ENCODE assay signal across 16 cellular contexts in the genomic region with DNA sequence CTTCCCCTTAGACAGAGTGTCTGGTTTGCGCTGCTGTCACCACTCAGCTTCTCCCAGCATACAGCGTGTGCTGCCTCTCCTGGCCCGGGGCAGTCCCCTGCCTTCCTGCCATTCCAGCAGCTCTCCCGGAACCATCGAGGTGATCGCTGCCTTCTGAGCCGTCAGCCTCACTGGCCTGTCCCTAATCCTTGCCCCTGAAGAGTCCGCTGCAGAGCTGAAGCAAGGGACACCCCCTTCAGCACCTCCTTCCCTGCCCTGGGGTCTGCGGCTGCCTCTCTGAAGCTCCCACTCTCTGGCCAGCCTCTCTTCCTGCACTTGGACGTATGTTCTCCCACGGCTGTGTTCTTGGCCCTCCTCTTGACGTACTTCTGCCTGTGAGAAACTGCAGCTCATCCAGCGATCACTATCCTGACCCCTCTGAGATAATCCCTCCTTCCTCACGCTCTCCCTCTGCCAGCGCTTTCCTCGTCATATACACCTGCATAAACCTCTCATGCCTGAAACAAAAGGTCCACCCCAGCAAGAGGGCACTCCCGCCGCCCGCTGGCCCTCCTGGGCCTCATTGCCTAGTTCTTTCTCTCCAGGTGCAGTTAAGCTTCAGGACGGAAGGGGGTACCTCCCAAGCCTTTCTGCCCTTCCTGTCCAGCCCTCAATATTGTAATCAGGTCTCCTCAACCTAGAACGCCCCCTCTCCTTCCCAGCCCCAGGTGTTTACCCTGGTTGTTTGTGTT.
DNase-seq lines count a peak whose midpoint lies in the region; ATAC-seq and TF ChIP-seq lines count a peak whose summit lies in the region.
"Had no signal": no experiment of that assay in that cellular context is flagged by ENCODE, and none has a peak within 500 bp of the region (broad histone marks: within the 10 kb centered on the region; RNA-seq: fewer than 3 reads in every experiment).

No MANE protein-coding gene starts in this region.

- CTCF ChIA-PET in CD4-positive, alpha-beta T cell (lab: Charles Lee): interaction anchor here (0.9 kb wide), 1 partner anchor 13 kb away, joined by 3 read pairs; no protein-coding TSS in a partner anchor

- no peaks in the 10 kb centered on the region for H3K9me3 Mint-ChIP-seq in CD4-positive, alpha-beta T cell
- no peaks in the 10 kb centered on the region for H3K9me3 Mint-ChIP-seq in endodermal cell

- H3K4me3 ChIP-seq in OCI-LY1 (ENCODE audit: low read depth, low read length, poor library complexity, severe bottlenecking) (no peak overlapping the region), endodermal cell (ENCODE audit: low read length) (no peak overlapping the region), lower lobe of right lung (no peak overlapping the region)
- H3K4me3 ChIP-seq: BLaER1 treated with 17β-estradiol and CSF1 and Interleukin-3, amounts not matched to agents 10 nM and 100 nM; esophagus muscularis mucosa; thoracic aorta had no signal

- no peak overlapping the region for H2AFZ ChIP-seq in OCI-LY1 (ENCODE audit: low read length)

- TF ChIP-seq CTCF in CD4-positive, alpha-beta T cell (IDR thresholded peaks at IDR 0.05): no peak
- TF ChIP-seq CTCF in OCI-LY1 (IDR thresholded peaks at IDR 0.05; ENCODE audit: low read length) (no peak), endodermal cell (conservative IDR thresholded peaks at IDR 0.05) (no peak), lower lobe of right lung (IDR thresholded peaks at IDR 0.05) (no peak)

- H3K27ac Mint-ChIP-seq in CD4-positive, alpha-beta T cell: peak overlapping the region; percentile 64
- peak overlapping the region; percentile 36 for H3K27ac Mint-ChIP-seq in endodermal cell

- no peaks in the 10 kb centered on the region for H3K9me3 ChIP-seq in CD4-positive, alpha-beta T cell (ENCODE audit: control insufficient read depth, low read length)
- H3K9me3 ChIP-seq in OCI-LY1 (ENCODE audit: low read length): no peaks in the 10 kb centered on the region
- H3K9me3 ChIP-seq in endodermal cell (ENCODE audit: control insufficient read depth, low read length): no peaks in the 10 kb centered on the region
- no peaks in the 10 kb centered on the region for H3K9me3 ChIP-seq in lower lobe of right lung
- H3K9me3 ChIP-seq: BLaER1 treated with 17β-estradiol and CSF1 and Interleukin-3, amounts not matched to agents 10 nM and 100 nM; esophagus muscularis mucosa; thoracic aorta had no signal

- H3K4me2 ChIP-seq in OCI-LY1 (ENCODE audit: low read length): no peak overlapping the region
- H3K4me2 ChIP-seq: BLaER1 treated with 17β-estradiol and CSF1 and Interleukin-3, amounts not matched to agents 10 nM and 100 nM had no signal

- DNase-seq in NCI-H1092 treated with DMSO at 0.1 percent for 48 hours (lab: John Stamatoyannopoulos, UW) (peak; percentile 35), NCI-H1092 (lab: John Stamatoyannopoulos, UW) (no peak), endodermal cell (peak; percentile 55), lower lobe of right lung (no peak)
- no peak for DNase-seq in CD4-positive, alpha-beta T cell
- DNase-seq: 8988T; DMS79 treated with DMSO at 0.1 percent for 48 hours; NCI-H187 treated with DMSO at 0.1 percent for 48 hours; NK-92 treated with Interleukin-12 subunit alpha and Interleukin-12 subunit beta, amount 100 ng/mL, for 24 hours; stimulated activated CD4-positive, alpha-beta T cell treated with anti-CD3 and anti-CD28 coated beads, Interleukin-4, amount 100 ng/mL, for 1 hour had no signal

- 89 to 90% methylated on average over 15 to 20 of the region's 21 CpGs for WGBS in endodermal cell (ENCODE audit: insufficient coverage in 1 of 2, insufficient read length in 1 of 2), 2 experiments

- intact Hi-C loops in CD4-positive, alpha-beta T cell (cut with DNase I, micrococcal nuclease): no loop called here
- intact Hi-C loops in lower lobe of right lung (cut with DNase I): no loop called here

- no peaks in the 10 kb centered on the region for H4K20me1 ChIP-seq in OCI-LY1 (ENCODE audit: insufficient read depth, low read length)

- peaks cover 85% of the 10 kb centered on the region for H3K4me1 ChIP-seq in OCI-LY1 (ENCODE audit: insufficient read depth, low read length, severe bottlenecking)
- H3K4me1 ChIP-seq in endodermal cell (ENCODE audit: control insufficient read depth, insufficient read depth, low read length): no peaks in the 10 kb centered on the region
- H3K4me1 ChIP-seq in lower lobe of right lung: no peaks in the 10 kb centered on the region

- H3F3A ChIP-seq in OCI-LY1 (ENCODE audit: insufficient read depth, low read length): 0 out of 2 replicates have a peak, but pooled peaks cover 3% of the 10 kb centered on the region

- no peak for ATAC-seq in CD4-positive, alpha-beta T cell (ENCODE audit: poor library complexity)
- ATAC-seq in HG03045 (IDR thresholded peaks at IDR 0.05; ENCODE audit: unreplicated experiment): no peak
- no peak for ATAC-seq in GM19324 (IDR thresholded peaks at IDR 0.05; ENCODE audit: low FRiP score, unreplicated experiment)
- ATAC-seq in lower lobe of right lung: no peak

- peaks cover 82% of the 10 kb centered on the region for H3K36me3 ChIP-seq in OCI-LY1 (ENCODE audit: insufficient read depth, low read length)
- peaks cover 6% of the 10 kb centered on the region for H3K36me3 ChIP-seq in endodermal cell (ENCODE audit: control insufficient read depth, insufficient read depth, low read length)
- H3K36me3 ChIP-seq in lower lobe of right lung: peaks cover 5% of the 10 kb centered on the region
- H3K36me3 ChIP-seq: thoracic aorta had no signal

- H3K27ac ChIP-seq in CD4-positive, alpha-beta T cell (ENCODE audit: low read depth, low read length): no peak overlapping the region
- H3K27ac ChIP-seq in OCI-LY1 (ENCODE audit: low read depth, low read length, poor library complexity, severe bottlenecking): peak overlapping the region; percentile 96
- H3K27ac ChIP-seq in endodermal cell (ENCODE audit: low read depth, low read length): no peak overlapping the region
- H3K27ac ChIP-seq in lower lobe of right lung: no peak overlapping the region
- H3K27ac ChIP-seq: BLaER1 treated with 17β-estradiol and CSF1 and Interleukin-3, amounts not matched to agents 10 nM and 100 nM; thoracic aorta had no signal

- POLR2A ChIA-PET in CD4-positive, alpha-beta T cell (lab: Charles Lee): interaction anchor here (1.3 kb wide), 1 partner anchor 10 kb away, joined by 4 read pairs; no protein-coding TSS in a partner anchor

- peak overlapping the region; percentile 11 for H3K4me3 Mint-ChIP-seq in CD4-positive, alpha-beta T cell
- H3K4me3 Mint-ChIP-seq in endodermal cell: no peak overlapping the region

- peaks cover 76% of the 10 kb centered on the region for H3K4me1 Mint-ChIP-seq in CD4-positive, alpha-beta T cell (ENCODE audit: low read depth)
- H3K4me1 Mint-ChIP-seq in endodermal cell: peaks cover 14% of the 10 kb centered on the region

- H3K9ac ChIP-seq in OCI-LY1 (ENCODE audit: low read length): no peak overlapping the region; the same call in 1 of the 2 replicates
- H3K9ac ChIP-seq in endodermal cell (ENCODE audit: extremely low read depth, low read length, poor library complexity, severe bottlenecking): no peak overlapping the region
- H3K9ac ChIP-seq: BLaER1 treated with 17β-estradiol and CSF1 and Interleukin-3, amounts not matched to agents 10 nM and 100 nM had no signal

- no peaks in the 10 kb centered on the region for H3K9me2 ChIP-seq in OCI-LY1 (ENCODE audit: low read depth, low read length)

- H3K27me3 Mint-ChIP-seq in CD4-positive, alpha-beta T cell: no peaks in the 10 kb centered on the region
- no peaks in the 10 kb centered on the region for H3K27me3 Mint-ChIP-seq in endodermal cell (ENCODE audit: insufficient read depth)

- no peaks in the 10 kb centered on the region for H3K27me3 ChIP-seq in CD4-positive, alpha-beta T cell (ENCODE audit: control insufficient read depth, insufficient read depth, low read length)
- H3K27me3 ChIP-seq in OCI-LY1 (ENCODE audit: insufficient read depth, low read length) (no peaks in the 10 kb centered on the region), endodermal cell (ENCODE audit: control insufficient read depth, insufficient read depth, low read length, poor library complexity, severe bottlenecking) (no peaks in the 10 kb centered on the region), lower lobe of right lung (ENCODE audit: low read depth) (no peaks in the 10 kb centered on the region)
- H3K27me3 ChIP-seq: BLaER1 treated with 17β-estradiol and CSF1 and Interleukin-3, amounts not matched to agents 10 nM and 100 nM; esophagus muscularis mucosa had no signal

- H3K79me2 ChIP-seq in OCI-LY1 (ENCODE audit: insufficient read depth, low read length): peaks cover 3% of the 10 kb centered on the region

- H3K36me3 Mint-ChIP-seq in CD4-positive, alpha-beta T cell (ENCODE audit: low read depth): peaks cover 30% of the 10 kb centered on the region
- H3K36me3 Mint-ChIP-seq in endodermal cell (ENCODE audit: low read depth): no peaks in the 10 kb centered on the region

Comparison
In these comparisons a context has a peak if more than half of its experiments do, and no peak if none do; other contexts are left out.
1. DNase-seq: peak in NCI-H1092 treated with DMSO at 0.1 percent for 48 hours (single experiment) and endodermal cell (single experiment); none in NCI-H1092 (single experiment), CD4-positive, alpha-beta T cell (0 of 10) and lower lobe of right lung (single experiment).